20 cellular contexts compared by ENCODE assay signal in genomic region chr10:20714979-20715378, GRCh38.
"Had no signal": no experiment of that assay in that cellular context is flagged by ENCODE, and none has a peak within 500 bp of the region (broad histone marks: within the 10 kb centered on the region; RNA-seq: fewer than 3 reads in every experiment).

No MANE protein-coding gene starts in this region.

- DNase-seq: islet precursor cell; left ventricle myocardium inferior; mesendoderm; naive B cell; natural killer cell; nephron progenitor cell; ovary; right lobe of liver; spleen; stimulated activated CD4-positive, alpha-beta T cell treated with anti-CD3 and anti-CD28 coated beads, Interleukin-4, amount 100 ng/mL, for 24 hours; stimulated activated naive CD4-positive, alpha-beta T cell; tibial artery had no signal

- H3K27ac ChIP-seq: hepatocyte, left ventricle myocardium inferior, ovary, right atrium auricular region, right lobe of liver, skin epidermis, spleen, suprapubic skin, thoracic aorta, tibial artery, vagina had no signal

- H3K4me2 ChIP-seq: hepatocyte had no signal

- H3K4me1 ChIP-seq: left ventricle myocardium inferior, right atrium auricular region, right lobe of liver, spleen, suprapubic skin, vagina had no signal

- H2AFZ ChIP-seq: hepatocyte had no signal

- H3K79me2 ChIP-seq: hepatocyte had no signal

- ATAC-seq: right lobe of liver; stimulated activated effector memory CD8-positive, alpha-beta T cell treated with anti-CD3 and anti-CD28 coated beads, Interleukin-12 subunit alpha, Interleukin-12 subunit beta, amount 100 ng/mL, for 72 hours had no signal

- H3K9me3 ChIP-seq: ovary, right atrium auricular region, right lobe of liver, suprapubic skin, thoracic aorta, tibial artery, vagina had no signal

- H3K27me3 ChIP-seq: hepatocyte, ovary, right atrium auricular region, right lobe of liver, spleen, suprapubic skin, tibial artery, vagina had no signal

- H3K4me3 ChIP-seq: hepatocyte, left ventricle myocardium inferior, lung, ovary, right atrium auricular region, right lobe of liver, skin epidermis, spleen, suprapubic skin, thoracic aorta, tibial artery, vagina had no signal

- H3K36me3 ChIP-seq: left ventricle myocardium inferior, ovary, right atrium auricular region, right lobe of liver, spleen, suprapubic skin, thoracic aorta, tibial artery, vagina had no signal
